23 cellular contexts compared by ENCODE assay signal in genomic region chr12:27852742-27853141, GRCh38.
"Had no signal": no experiment of that assay in that cellular context is flagged by ENCODE, and none has a peak within 500 bp of the region (broad histone marks: within the 10 kb centered on the region; RNA-seq: fewer than 3 reads in every experiment).

No MANE protein-coding gene starts in this region.

- DNase-seq: activated CD4-positive, alpha-beta memory T cell treated with anti-CD3 and anti-CD28 coated beads, Interleukin-2, amount 10 ng/mL, durations not matched to agents 7 days and 5 days; activated CD4-positive, alpha-beta T cell treated with anti-CD3 and anti-CD28 coated beads for 1 hour; activated CD4-positive, alpha-beta T cell treated with anti-CD3 and anti-CD28 coated beads for 48 hours; activated CD4-positive, CD25-positive, alpha-beta regulatory T cell; activated CD8-positive, alpha-beta memory T cell treated with anti-CD3 and anti-CD28 coated beads for 24 hours; activated CD8-positive, alpha-beta memory T cell treated with anti-CD3 and anti-CD28 coated beads, Interleukin-2, amount 10 ng/mL, durations not matched to agents 7 days and 5 days; activated CD8-positive, alpha-beta memory T cell treated with anti-CD3 and anti-CD28 coated beads, Interleukin-2, amount 50 U/mL, for 48 hours; activated effector memory CD4-positive, alpha-beta T cell treated with Interleukin-2 at 50 U/mL for 16 hours; activated naive CD4-positive, alpha-beta T cell treated with anti-CD3 and anti-CD28 coated beads, Interleukin-2, amount 10 ng/mL, durations not matched to agents 7 days and 5 days; activated T-cell treated with anti-CD3 and anti-CD28 coated beads, Interleukin-2, amount 50 U/mL, for 48 hours; amygdala; NCI-H1092 treated with DMSO at 0.1 percent for 48 hours; NCI-H1417 treated with DMSO at 0.1 percent for 48 hours; NCI-H1930; NCI-H2081 treated with DMSO at 0.1 percent for 48 hours; NCI-H345; NCI-H524 treated with DMSO at 0.1 percent for 48 hours; PC-3; SIG-M5; T-cell; T-helper 17 cell; T-helper 9 cell; WERI-Rb-1 had no signal
